ENCODE assay signal across 28 cellular contexts in genomic region chr2:80624062-80624461, GRCh38.
"Had no signal": no experiment of that assay in that cellular context is flagged by ENCODE, and none has a peak within 500 bp of the region (broad histone marks: within the 10 kb centered on the region; RNA-seq: fewer than 3 reads in every experiment).

No MANE protein-coding gene starts in this region.

- H3K27ac ChIP-seq: colonic mucosa, coronary artery, dorsolateral prefrontal cortex, epithelial cell of prostate, esophagus muscularis mucosa, esophagus squamous epithelium, foreskin keratinocyte, gastrocnemius medialis, gastroesophageal sphincter, heart left ventricle, heart right ventricle had no signal

- H3K9me3 ChIP-seq: colonic mucosa, esophagus muscularis mucosa, esophagus squamous epithelium, gastrocnemius medialis, gastroesophageal sphincter, heart left ventricle had no signal

- H3K36me3 ChIP-seq: colonic mucosa, esophagus muscularis mucosa, esophagus squamous epithelium, gastrocnemius medialis, gastroesophageal sphincter, heart left ventricle, heart right ventricle had no signal

- DNase-seq: colonic mucosa; cortex of kidney; dermis blood vessel endothelial cell; dorsolateral prefrontal cortex; effector CD4-positive, alpha-beta T cell; effector CD8-positive, alpha-beta T cell; effector memory CD4-positive, alpha-beta T cell; effector memory CD8-positive, alpha-beta T cell; endodermal cell; erythroblast; esophagus squamous epithelium; foreskin fibroblast; foreskin keratinocyte; foreskin melanocyte; gastrocnemius medialis; glutamatergic neuron; head of caudate nucleus; heart left ventricle; heart right ventricle had no signal

- ATAC-seq: effector memory CD8-positive, alpha-beta T cell; esophagus mucosa; foreskin keratinocyte; gastrocnemius medialis; gastroesophageal sphincter; heart left ventricle; heart right ventricle had no signal

- H3K27me3 ChIP-seq: colonic mucosa, dorsolateral prefrontal cortex, esophagus muscularis mucosa, esophagus squamous epithelium, foreskin keratinocyte, gastrocnemius medialis, gastroesophageal sphincter, heart left ventricle had no signal

- H3K4me3 ChIP-seq: colonic mucosa, coronary artery, dorsolateral prefrontal cortex, esophagus muscularis mucosa, esophagus squamous epithelium, gastrocnemius medialis, gastroesophageal sphincter, heart left ventricle, heart right ventricle had no signal

- FAIRE-seq: colon, endometrium, endothelial cell of umbilical vein, frontal cortex had no signal

- H3K4me1 ChIP-seq: colonic mucosa, esophagus muscularis mucosa, esophagus squamous epithelium, foreskin keratinocyte, gastrocnemius medialis, gastroesophageal sphincter, heart left ventricle, heart right ventricle had no signal
